13 cellular contexts compared by ENCODE assay signal in the genomic region with DNA sequence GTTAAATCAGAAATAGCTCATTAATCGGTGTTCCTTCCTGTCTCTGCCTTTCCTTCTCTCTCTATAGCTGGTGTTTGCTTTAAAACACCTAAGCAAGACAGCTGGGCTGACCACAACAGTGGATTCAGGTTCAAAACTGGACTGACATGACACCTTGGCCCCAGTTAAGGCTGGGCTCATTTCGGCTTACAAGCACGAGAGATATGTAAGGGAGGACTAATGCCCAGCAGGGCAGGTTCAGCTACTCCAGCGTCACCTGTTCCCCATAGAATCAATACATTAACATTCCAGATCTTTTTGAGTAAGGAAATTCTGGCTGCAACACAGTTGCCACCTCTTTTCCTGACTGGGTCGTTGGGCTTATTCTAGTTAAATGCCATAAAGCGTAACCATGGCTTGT.
"Had no signal": no experiment of that assay in that cellular context is flagged by ENCODE, and none has a peak within 500 bp of the region (broad histone marks: within the 10 kb centered on the region; RNA-seq: fewer than 3 reads in every experiment).

No MANE protein-coding gene starts in this region.

- H3K27ac ChIP-seq: heart left ventricle, neutrophil, uterus had no signal

- H3K27me3 ChIP-seq: heart left ventricle, neutrophil, uterus had no signal

- H3K27ac Mint-ChIP-seq: activated CD4-positive, alpha-beta T cell treated with anti-CD3 and anti-CD28 coated beads, Interleukin-2, amount 10 ng/mL, durations not matched to agents 24 days and 14 days; stimulated activated effector memory CD8-positive, alpha-beta T cell treated with anti-CD3 and anti-CD28 coated beads, Interleukin-12 subunit alpha, Interleukin-12 subunit beta, amount 100 ng/mL, for 72 hours had no signal

- H3K4me3 ChIP-seq: heart left ventricle, uterus had no signal

- DNase-seq: activated CD4-positive, alpha-beta T cell treated with anti-CD3 and anti-CD28 coated beads, Interleukin-2, amount 10 ng/mL, durations not matched to agents 24 days and 14 days; activated CD4-positive, CD25-positive, alpha-beta regulatory T cell; activated CD8-positive, alpha-beta memory T cell treated with anti-CD3 and anti-CD28 coated beads for 24 hours; activated naive CD4-positive, alpha-beta T cell; activated naive CD8-positive, alpha-beta T cell treated with anti-CD3 and anti-CD28 coated beads, Interleukin-2, amount 50 U/mL, for 24 hours; aorta; heart left ventricle; naive B cell; retina; uterus had no signal

- H3K9me3 Mint-ChIP-seq: activated naive CD8-positive, alpha-beta T cell treated with anti-CD3 and anti-CD28 coated beads, Interleukin-2, amount 50 U/mL, for 24 hours; stimulated activated effector memory CD8-positive, alpha-beta T cell treated with anti-CD3 and anti-CD28 coated beads, Interleukin-12 subunit alpha, Interleukin-12 subunit beta, amount 100 ng/mL, for 72 hours had no signal

- H3K9me3 ChIP-seq: heart left ventricle, neutrophil, uterus had no signal

- H3K27me3 Mint-ChIP-seq: activated CD4-positive, alpha-beta T cell treated with anti-CD3 and anti-CD28 coated beads, Interleukin-2, amount 10 ng/mL, durations not matched to agents 24 days and 14 days; activated naive CD8-positive, alpha-beta T cell treated with anti-CD3 and anti-CD28 coated beads, Interleukin-2, amount 50 U/mL, for 24 hours; naive B cell had no signal

- H3K4me3 Mint-ChIP-seq: activated CD4-positive, alpha-beta T cell treated with anti-CD3 and anti-CD28 coated beads, Interleukin-2, amount 10 ng/mL, durations not matched to agents 24 days and 14 days; activated naive CD8-positive, alpha-beta T cell treated with anti-CD3 and anti-CD28 coated beads, Interleukin-2, amount 50 U/mL, for 24 hours; naive B cell; stimulated activated effector memory CD8-positive, alpha-beta T cell treated with anti-CD3 and anti-CD28 coated beads, Interleukin-12 subunit alpha, Interleukin-12 subunit beta, amount 100 ng/mL, for 72 hours had no signal

- H3K36me3 ChIP-seq: heart left ventricle, neutrophil, uterus had no signal

- ATAC-seq: activated naive CD8-positive, alpha-beta T cell treated with anti-CD3 and anti-CD28 coated beads, Interleukin-2, amount 50 U/mL, for 24 hours; heart left ventricle; left lobe of liver; stimulated activated effector memory CD8-positive, alpha-beta T cell treated with anti-CD3 and anti-CD28 coated beads, Interleukin-12 subunit alpha, Interleukin-12 subunit beta, amount 100 ng/mL, for 72 hours had no signal

- H3K4me1 ChIP-seq: uterus had no signal

- H3K36me3 Mint-ChIP-seq: stimulated activated effector memory CD8-positive, alpha-beta T cell treated with anti-CD3 and anti-CD28 coated beads, Interleukin-12 subunit alpha, Interleukin-12 subunit beta, amount 100 ng/mL, for 72 hours had no signal
